Comparison of ENCODE assay signal across 24 cellular contexts in genomic region chr4:69744157-69744478, GRCh38. TPM values are rescaled to one million over a fixed set of nuclear protein-coding genes. Genes with fewer than 3 reads are reported as not detected.
DNase-seq lines count a peak whose midpoint lies in the region; ATAC-seq and TF ChIP-seq lines count a peak whose summit lies in the region.
"Had no signal": no experiment of that assay in that cellular context is flagged by ENCODE, and none has a peak within 500 bp of the region (broad histone marks: within the 10 kb centered on the region; RNA-seq: fewer than 3 reads in every experiment).

No MANE protein-coding gene starts in this region.

- H2BK12ac ChIP-seq in neuronal stem cell (ENCODE audit: low read length), result peak overlapping the region; percentile 73

- TF ChIP-seq CTCF in RWPE2 (IDR thresholded peaks at IDR 0.05; ENCODE audit: poor library complexity, severe bottlenecking) (no peak), spleen (IDR thresholded peaks at IDR 0.05 in 8 of 11, conservative IDR thresholded peaks at IDR 0.05 in 3 of 11) (no peak), esophagus squamous epithelium (IDR thresholded peaks at IDR 0.05) (no peak), lower leg skin (IDR thresholded peaks at IDR 0.05) (no peak)

- no peak overlapping the region for H4K8ac ChIP-seq in neuronal stem cell (ENCODE audit: low read depth, low read length)

- H2BK120ac ChIP-seq in neuronal stem cell (ENCODE audit: low read depth, low read length), result no peak overlapping the region

- no peak overlapping the region for H3K4me3 ChIP-seq in H7 (ENCODE audit: insufficient read depth, low read depth, low read length)
- no peak overlapping the region for H3K4me3 ChIP-seq in RWPE2 (ENCODE audit: severe bottlenecking)
- no peak overlapping the region for H3K4me3 ChIP-seq in neuronal stem cell (ENCODE audit: low read length in 2 of 2)
- no peak overlapping the region for H3K4me3 ChIP-seq in spleen
- no peak overlapping the region for H3K4me3 ChIP-seq in esophagus squamous epithelium
- no peak overlapping the region for H3K4me3 ChIP-seq in lower leg skin (ENCODE audit: low read depth, poor library complexity, severe bottlenecking)
- H3K4me3 ChIP-seq: GM12878 had no signal

- H3K4me1 ChIP-seq in RWPE2 (ENCODE audit: insufficient read depth, poor library complexity, severe bottlenecking) (peaks cover 18% of the 10 kb centered on the region), neuronal stem cell (ENCODE audit: control insufficient read depth in 2 of 2, insufficient read depth in 1 of 2, low read depth in 1 of 2, low read length in 2 of 2) (no peaks in the 10 kb centered on the region), spleen (no peaks in the 10 kb centered on the region), esophagus squamous epithelium (peaks cover 0 to 9% (median 0%) of the 10 kb centered on the region in 3 donors)
- H3K4me1 ChIP-seq: BE2C had no signal

- H3K9me3 ChIP-seq in RWPE2 (ENCODE audit: severe bottlenecking) (no peaks in the 10 kb centered on the region), neuronal stem cell (replicated peaks in 1 of 2; ENCODE audit: control insufficient read depth in 2 of 2, insufficient read depth in 1 of 2, low read depth in 1 of 2, low read length in 2 of 2) (no peaks in the 10 kb centered on the region), spleen (peaks cover 0 to 59% (median 9%) of the 10 kb centered on the region in 8 donors), esophagus squamous epithelium (peaks cover 0 to 4% (median 0%) of the 10 kb centered on the region in 3 donors)
- H3K9me3 ChIP-seq: BE2C had no signal

- intact Hi-C loops in spleen (cut with DNase I; ENCODE audit: low total_unique reads) (no loop called here), esophagus squamous epithelium (cut with DNase I) (no loop called here), lower leg skin (cut with DNase I; ENCODE audit: low total_unique reads) (no loop called here)

- TF ChIP-seq POLR2A in spleen (IDR thresholded peaks at IDR 0.05), result no peak
- TF ChIP-seq POLR2A in esophagus squamous epithelium (IDR thresholded peaks at IDR 0.05), result no peak
- no peak for TF ChIP-seq POLR2A in lower leg skin (IDR thresholded peaks at IDR 0.05)

- peak overlapping the region; percentile 23 for H3K4ac ChIP-seq in neuronal stem cell (ENCODE audit: low read length)

- no CpG with 5 or more reads among the region's 11 CpGs for WGBS in neuronal stem cell (ENCODE audit: extremely low coverage in 2 of 2, insufficient read length in 2 of 2, insufficient replicate concordance in 1 of 2), 2 donors
- 81 to 96% (median 94%) methylated on average over 6 to 11 of the region's 11 CpGs for WGBS in spleen, 5 donors
- 88 to 100% methylated on average over 1 to 4 of the region's 11 CpGs for WGBS in esophagus squamous epithelium, 2 donors
- 98 to 100% methylated on average over 8 to 11 of the region's 11 CpGs for WGBS in lower leg skin, 2 donors

- no peaks in the 10 kb centered on the region for H3K79me1 ChIP-seq in neuronal stem cell (ENCODE audit: low read depth, low read length)

- H3K18ac ChIP-seq in neuronal stem cell (ENCODE audit: low read length), result peak overlapping the region; percentile 71

- H4K91ac ChIP-seq in neuronal stem cell (ENCODE audit: low read depth, low read length, poor library complexity), result no peak overlapping the region

- H3K14ac ChIP-seq in neuronal stem cell (ENCODE audit: low read length), result peak overlapping the region; percentile 10

- no peak overlapping the region for H2AK5ac ChIP-seq in neuronal stem cell (ENCODE audit: low read depth, low read length)

- peak overlapping the region; percentile 1 for H2BK5ac ChIP-seq in neuronal stem cell (ENCODE audit: low read length)

- H3K9ac ChIP-seq in neuronal stem cell (ENCODE audit: low read depth, low read length, poor library complexity), result no peak overlapping the region

- H3K27me3 ChIP-seq in H7 (ENCODE audit: control insufficient read depth, insufficient read depth, low read length), result no peaks in the 10 kb centered on the region
- no peaks in the 10 kb centered on the region for H3K27me3 ChIP-seq in RWPE2 (ENCODE audit: insufficient read depth, poor library complexity, severe bottlenecking)
- no peaks in the 10 kb centered on the region for H3K27me3 ChIP-seq in neuronal stem cell (ENCODE audit: control insufficient read depth in 3 of 3, insufficient read depth in 3 of 3, low read depth in 1 of 3, low read length in 3 of 3)
- H3K27me3 ChIP-seq in spleen (replicated peaks in 1 of 7), result no peaks in the 10 kb centered on the region
- no peaks in the 10 kb centered on the region for H3K27me3 ChIP-seq in esophagus squamous epithelium
- H3K27me3 ChIP-seq: BE2C had no signal

- H3K27ac ChIP-seq in RWPE2 (ENCODE audit: poor library complexity, severe bottlenecking) (no peak overlapping the region), neuronal stem cell (replicated peaks; ENCODE audit: low read length) (no peak overlapping the region), spleen (peak overlapping the region in 1 of 8 donors; percentile 83), esophagus squamous epithelium (no peak overlapping the region)
- H3K27ac ChIP-seq: HL-60 had no signal

- H3K4me2 ChIP-seq in neuronal stem cell (ENCODE audit: insufficient read depth, low read length, poor library complexity, severe bottlenecking), result no peak overlapping the region

- H2AFZ ChIP-seq in neuronal stem cell (ENCODE audit: low read length), result no peak overlapping the region

- H3K36me3 ChIP-seq in H7 (replicated peaks; ENCODE audit: control insufficient read depth, insufficient read depth, low read length) (no peaks in the 10 kb centered on the region), RWPE2 (ENCODE audit: low read depth) (no peaks in the 10 kb centered on the region), neuronal stem cell (replicated peaks in 1 of 2; ENCODE audit: control insufficient read depth in 2 of 2, insufficient read depth in 2 of 2, low read length in 2 of 2) (no peaks in the 10 kb centered on the region), spleen (peaks cover 0 to 15% (median 0%) of the 10 kb centered on the region in 6 donors), esophagus squamous epithelium (no peaks in the 10 kb centered on the region)
- H3K36me3 ChIP-seq: BE2C had no signal

- peak overlapping the region; percentile 47 for H3K23ac ChIP-seq in neuronal stem cell (ENCODE audit: low read depth, low read length, poor library complexity)

- no peak overlapping the region for H2BK15ac ChIP-seq in neuronal stem cell (ENCODE audit: low read length)

- peak; percentile 15 for DNase-seq in H7
- DNase-seq in RWPE2 (ENCODE audit: low spot score), result peak; percentile 47
- no peak for DNase-seq in neuronal stem cell (ENCODE audit: low spot score)
- DNase-seq in spleen, result peak; percentile 74
- DNase-seq in esophagus squamous epithelium (lab: John Stamatoyannopoulos, UW), result no peak
- DNase-seq in HPDE6-E6E7 (ENCODE audit: extremely low spot score), result no peak
- DNase-seq in lower leg skin (ENCODE audit: low spot score in 2 of 2), result no peak
- DNase-seq: ACHN; BE2C; C1 segment of cervical spinal cord; CD4-positive, CD25-positive, alpha-beta regulatory T cell; CD8-positive, alpha-beta memory T cell; COR-L47; DMS 273 treated with DMSO at 0.1 percent for 48 hours; DMS53; DND-41; EL; HFFc6; IMR-90 had no signal

- ATAC-seq in RWPE2 (ENCODE audit: low read depth) (no peak), GM21423 (IDR thresholded peaks at IDR 0.05; ENCODE audit: unreplicated experiment) (no peak)
- ATAC-seq: GM12878, HCT116 had no signal

RNA-seq across cellular contexts. Expression of gene SULT1B1, which starts 16.3 kb away (rescaled TPM):
- total RNA-seq in H7 (2014; rRNA removed; shearing (Covaris generic)), result not detected in 2 replicates
- polyA plus RNA-seq in neuronal stem cell (2013, experiment 1 of 2), result not detected
- not detected for polyA plus RNA-seq in neuronal stem cell (2013, experiment 2 of 2)
- 10 to 100 TPM; 14.4 to 53.1 (median 33.4) TPM for total RNA-seq in spleen
- polyA plus RNA-seq in spleen, result 1 to 10 TPM; 1.1 to 4.3 (median 1.4) TPM
- total RNA-seq in esophagus squamous epithelium, result 1 to 10 TPM in 2 of 4 donors, under 1 TPM in 2; 0.57 to 1.7 (median 1.0) TPM
- total RNA-seq in lower leg skin, result under 1 TPM; 0.10 to 0.30 (median 0.18) TPM
- total RNA-seq: G401 had no signal

Comparison
In these comparisons a context has a peak if more than half of its experiments do, and no peak if none do; other contexts are left out.
1. DNase-seq: peak in H7 (single experiment), RWPE2 (single experiment) and spleen (single experiment); none in neuronal stem cell (single experiment), esophagus squamous epithelium (single experiment), HPDE6-E6E7 (single experiment) and lower leg skin (0 of 2).
2. RNA of gene SULT1B1, which starts 16.3 kb away (total RNA-seq): 14.4 to 53.1 TPM in spleen; 0.57 to 1.7 TPM in esophagus squamous epithelium, 0.10 to 0.30 TPM in lower leg skin and not detected in H7; every median in the first group is over 4 times any median in the second.